10 cellular contexts compared by ENCODE assay signal in genomic region chr2:179272406-179273192, GRCh38. TPM values are rescaled to one million over a fixed set of nuclear protein-coding genes. Genes with fewer than 3 reads are reported as not detected.
A peak's percentile ranks its signal among the peaks of the same experiment; 100 is the strongest.
DNase-seq lines count a peak whose midpoint lies in the region; ATAC-seq and TF ChIP-seq lines count a peak whose summit lies in the region.
"Had no signal": no experiment of that assay in that cellular context is flagged by ENCODE, and none has a peak within 500 bp of the region (broad histone marks: within the 10 kb centered on the region; RNA-seq: fewer than 3 reads in every experiment).

No MANE protein-coding gene starts in this region.

- in situ Hi-C loops in brain microvascular endothelial cell (cut with HindIII; ENCODE audit: low pct_ligation_motif_present, low sequenced_read_pairs) = no loop called here

- no peak overlapping the region for H3K9ac ChIP-seq in Loucy (ENCODE audit: low read depth, low read length, poor library complexity, severe bottlenecking)

- H3K4me3 ChIP-seq in Loucy (ENCODE audit: low read length, poor library complexity, severe bottlenecking) (no peak overlapping the region), brain microvascular endothelial cell (ENCODE audit: low read depth, low read length) (no peak overlapping the region), thymus (ENCODE audit: low read length) (no peak overlapping the region)

- DNase-seq in brain microvascular endothelial cell = no peak
- DNase-seq in left kidney (ENCODE audit: low read depth, low spot score) = peak; percentile 78
- no peak for DNase-seq in activated CD4-positive, alpha-beta T cell treated with anti-CD3 and anti-CD28 coated beads for 4 hours
- DNase-seq in NCI-H128 (lab: John Stamatoyannopoulos, UW; ENCODE audit: unreplicated experiment) = no peak
- DNase-seq: activated T-cell treated with anti-CD3 and anti-CD28 coated beads, Interleukin-2, amount 50 U/mL, for 72 hours; NCI-H526 had no signal

- TF ChIP-seq CTCF in Loucy (conservative IDR thresholded peaks at IDR 0.05; ENCODE audit: low read length) (no peak), brain microvascular endothelial cell (IDR thresholded peaks at IDR 0.05; ENCODE audit: low read depth, low read length, missing control alignments) (no peak)

- H3K79me2 ChIP-seq in Loucy (ENCODE audit: insufficient read depth, low read length) = no peaks in the 10 kb centered on the region

- H3K9me3 ChIP-seq in Loucy (ENCODE audit: insufficient read depth, low read depth, low read length) (no peaks in the 10 kb centered on the region), thymus (ENCODE audit: control insufficient read depth) (no peaks in the 10 kb centered on the region)

- H4K20me1 ChIP-seq in Loucy (ENCODE audit: insufficient read depth, low read length, poor library complexity, severe bottlenecking) = no peaks in the 10 kb centered on the region

- H3K36me3 ChIP-seq in Loucy (ENCODE audit: insufficient read depth, low read length) = no peaks in the 10 kb centered on the region
- H3K36me3 ChIP-seq in brain microvascular endothelial cell (replicated peaks) = no peaks in the 10 kb centered on the region
- H3K36me3 ChIP-seq in thymus (ENCODE audit: control insufficient read depth, insufficient read depth) = no peaks in the 10 kb centered on the region

- 92% methylated on average over 5 of the region's 5 CpGs for WGBS in thymus

- no peaks in the 10 kb centered on the region for H3F3A ChIP-seq in Loucy (ENCODE audit: low read depth)

- no peak for ATAC-seq in HG02610 (IDR thresholded peaks at IDR 0.05; ENCODE audit: unreplicated experiment)
- ATAC-seq in HG02981 (IDR thresholded peaks at IDR 0.05; ENCODE audit: unreplicated experiment) = no peak
- ATAC-seq: activated T-cell treated with anti-CD3 and anti-CD28 coated beads, Interleukin-2, amount 50 U/mL, for 72 hours had no signal

- H3K27me3 ChIP-seq in Loucy (ENCODE audit: insufficient read depth, low read length, poor library complexity, severe bottlenecking) (no peaks in the 10 kb centered on the region), brain microvascular endothelial cell (replicated peaks) (no peaks in the 10 kb centered on the region), thymus (ENCODE audit: control insufficient read depth, insufficient read depth) (no peaks in the 10 kb centered on the region)

- no peak overlapping the region for H3K4me2 ChIP-seq in Loucy (ENCODE audit: low read depth, low read length, poor library complexity, severe bottlenecking)

- H3K27ac ChIP-seq in brain microvascular endothelial cell (peak overlapping the region; percentile 56), thymus (ENCODE audit: low read depth) (peak overlapping the region; percentile 27)

- H3K4me1 ChIP-seq in Loucy (ENCODE audit: insufficient read depth, low read length, poor library complexity, severe bottlenecking) (peaks cover 58% of the 10 kb centered on the region), thymus (ENCODE audit: control insufficient read depth, insufficient read depth, low read length) (peaks cover 2% of the 10 kb centered on the region)

- H3K9me2 ChIP-seq in Loucy (replicated peaks; ENCODE audit: low read depth, low read length) = no peaks in the 10 kb centered on the region

- peak overlapping the region; percentile 5; the same call in 1 of the 2 replicates for H2AFZ ChIP-seq in Loucy (ENCODE audit: low read length)

RNA-seq across cellular contexts. Expression of gene SESTD1, which starts 8.0 kb away (rescaled TPM):
- polyA plus RNA-seq in thymus = 9.4 TPM
